Comparison of ENCODE assay signal across 8 cellular contexts in genomic region chr2:64987001-64987962, GRCh38. TPM values are rescaled to one million over a fixed set of nuclear protein-coding genes. Genes with fewer than 3 reads are reported as not detected.
DNase-seq lines count a peak whose midpoint lies in the region; ATAC-seq and TF ChIP-seq lines count a peak whose summit lies in the region.

No MANE protein-coding gene starts in this region.

- peak; percentile 18 for TF ChIP-seq POLR2A in GM18526 (IDR thresholded peaks at IDR 0.05; ENCODE audit: extremely low read depth, insufficient read length)

- DNase-seq in AG10803 (ENCODE audit: low read depth) (peak; percentile 18), Panc1 (ENCODE audit: low read depth, low spot score) (no peak), epithelial cell of esophagus (ENCODE audit: low read depth) (peak; percentile 73), NCI-H1092 (lab: John Stamatoyannopoulos, UW) (no peak), NCI-H446 treated with DMSO at 0.1 percent for 48 hours (lab: John Stamatoyannopoulos, UW) (no peak), KG1 (lab: John Stamatoyannopoulos, UW) (no peak)

- H3K4me3 ChIP-seq in AG10803 (ENCODE audit: low read length) (peak overlapping the region; percentile 79), Panc1 (ENCODE audit: low read depth in 2 of 2, low read length in 2 of 2) (no peak overlapping the region), epithelial cell of esophagus (ENCODE audit: low read length) (no peak overlapping the region), skin epidermis (peak overlapping the region; percentile 66 to 81 (median 74))

- in situ Hi-C loops in Panc1 (cut with HindIII; ENCODE audit: low pct_unique_long_range_greater_than_20kb, low sequenced_read_pairs): no loop called here

- TSS peak; percentile 78 for BruUV-seq in Panc1 (replicated peaks; lab: Mats Ljungman, UMichigan)

- POLR2A ChIA-PET in Panc1 (lab: Charles Lee): no interaction called here

- H3K9me3 ChIP-seq in Panc1 (ENCODE audit: control insufficient read depth, insufficient read depth, low read depth, low read length): no peaks in the 10 kb centered on the region

- H3K36me3 ChIP-seq in Panc1 (ENCODE audit: control insufficient read depth, insufficient read depth, low read length): no peaks in the 10 kb centered on the region; the same call in 1 of the 2 replicates

- intact Hi-C loops in Panc1 (cut with micrococcal nuclease; ENCODE audit: unreplicated experiment): no loop called here

- no peaks in the 10 kb centered on the region for H3K27me3 ChIP-seq in Panc1 (ENCODE audit: control insufficient read depth, insufficient read depth, low read length)

- H3K4me1 ChIP-seq in Panc1 (ENCODE audit: control insufficient read depth, insufficient read depth, low read length): no peaks in the 10 kb centered on the region; the same call in 1 of the 2 replicates

- ATAC-seq in Panc1: no peak

- no peak for TF ChIP-seq CTCF in AG10803 (conservative IDR thresholded peaks at IDR 0.05; ENCODE audit: low read length)
- no peak for TF ChIP-seq CTCF in Panc1 (IDR thresholded peaks at IDR 0.05)
- no peak for TF ChIP-seq CTCF in epithelial cell of esophagus (IDR thresholded peaks at IDR 0.05; ENCODE audit: insufficient read depth, low read depth, low read length, missing control alignments)

- CTCF ChIA-PET in Panc1 (lab: Charles Lee): interaction anchor here (0.6 kb wide), 1 partner anchor 21 kb away, joined by 10 read pairs; no protein-coding TSS in a partner anchor

- H3K27ac ChIP-seq in Panc1 (ENCODE audit: low read length) (no peak overlapping the region), skin epidermis (peak overlapping the region in 14 of 21 experiments; percentile 84 to 96 (median 92))

RNA-seq across cellular contexts. Expression of gene SLC1A4, which starts 1.9 kb away (rescaled TPM):
- 12.9 TPM for total RNA-seq in Panc1 (2021; ENCODE audit: unreplicated experiment)
- polyA plus RNA-seq in Panc1 (2012; ENCODE audit: insufficient read length): 14.4 TPM

Comparison
In these comparisons a context has a peak if more than half of its experiments do, and no peak if none do; other contexts are left out.
1. DNase-seq: peak in AG10803 (single experiment) and epithelial cell of esophagus (single experiment); none in Panc1 (single experiment), NCI-H1092 (single experiment), NCI-H446 treated with DMSO at 0.1 percent for 48 hours (single experiment) and KG1 (single experiment).
2. H3K4me3 ChIP-seq: peak in AG10803 (single experiment) and skin epidermis (7 of 7); none in Panc1 (0 of 2) and epithelial cell of esophagus (single experiment).